In the genomic region with DNA sequence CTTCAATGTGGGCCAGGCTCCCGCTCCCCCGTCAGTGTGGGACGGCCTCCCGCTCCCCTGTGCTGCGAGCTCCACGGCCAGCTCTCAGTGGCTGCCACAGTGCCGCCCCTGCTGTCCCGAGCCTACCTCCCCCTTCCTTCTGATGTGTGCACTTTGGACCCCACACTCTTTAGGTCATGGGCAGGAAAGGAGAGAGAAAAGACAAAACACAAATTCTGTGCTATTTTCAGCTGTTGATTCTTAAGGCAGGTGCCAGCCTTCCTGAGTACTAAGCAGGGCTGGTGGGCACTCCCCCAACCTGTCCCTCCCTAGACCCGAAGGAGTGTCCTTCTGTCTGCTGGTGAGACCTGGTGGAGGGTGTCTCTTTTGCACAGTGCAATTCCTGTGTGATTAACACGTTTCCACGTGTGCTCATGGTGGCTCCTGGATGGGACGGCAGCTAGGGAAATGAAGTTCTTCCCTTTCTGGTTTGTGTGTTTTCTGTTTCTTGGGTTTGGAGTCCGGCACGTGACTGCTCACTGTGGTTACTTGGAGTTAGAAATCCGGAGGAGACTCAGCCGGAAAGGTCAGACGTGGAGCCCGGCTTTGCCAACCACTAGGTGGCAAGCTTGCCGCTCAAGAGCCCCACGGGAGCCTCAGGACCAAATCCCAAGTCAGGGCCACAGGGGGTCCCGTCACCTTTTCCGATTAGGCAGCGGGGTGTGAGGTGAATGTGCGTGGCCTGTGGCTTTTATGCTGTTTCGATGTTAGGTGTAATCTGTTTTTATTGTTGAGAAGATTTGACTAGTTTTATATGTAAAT, we compare ENCODE assay signal across 8 cellular contexts.
DNase-seq lines count a peak whose midpoint lies in the region; ATAC-seq, FAIRE-seq and TF ChIP-seq lines count a peak whose summit lies in the region.
"Not testable (repeated sequence)": the region's sequence is repeated elsewhere in the genome, so short reads cannot be mapped to it uniquely, and the experiment has no call there.

No MANE protein-coding gene starts in this region.

- H3F3A ChIP-seq in neural cell (ENCODE audit: insufficient read depth, low read length, poor library complexity, severe bottlenecking): not testable (repeated sequence)

- intact Hi-C loops in CD4-positive, alpha-beta T cell (cut with DNase I, micrococcal nuclease): loop anchor here in 1 of 2 experiments (10.0 kb wide), 1 partner anchor 140 kb away; no protein-coding TSS in a partner anchor
- intact Hi-C loops in activated CD4-positive, alpha-beta T cell treated with anti-CD3 and anti-CD28 coated beads for 36 hours (cut with DNase I, micrococcal nuclease); left ventricle myocardium superior (cut with micrococcal nuclease): not testable (repeated sequence)
- intact Hi-C loops in mammary epithelial cell (cut with micrococcal nuclease): loop anchor here (5.0 kb wide), 1 partner anchor 142 kb away; no protein-coding TSS in a partner anchor

- H3K27me3 Mint-ChIP-seq in CD4-positive, alpha-beta T cell; activated CD4-positive, alpha-beta T cell treated with anti-CD3 and anti-CD28 coated beads for 36 hours; stimulated activated naive CD8-positive, alpha-beta T cell treated with anti-CD3 and anti-CD28 coated beads, Interleukin-15, amount 100 ng/mL, for 72 hours: not testable (repeated sequence)

- H3K4me2 ChIP-seq in mammary epithelial cell (ENCODE audit: insufficient read depth, low read depth, low read length); neural cell (ENCODE audit: low read length): not testable (repeated sequence)

- FAIRE-seq in H54 (lab: Jason Lieb, UNC): not testable (repeated sequence)

- DNase-seq in CD4-positive, alpha-beta T cell: not testable (repeated sequence)
- DNase-seq in H54 (ENCODE audit: insufficient read length, low spot score) (peak; percentile 34), NCI-H2196 (lab: John Stamatoyannopoulos, UW; ENCODE audit: unreplicated experiment) (peak; percentile 25), mammary epithelial cell (peak; percentile 26), left ventricle myocardium superior (peak; percentile 63)
- peak; percentile 79 for DNase-seq in activated CD4-positive, alpha-beta T cell treated with anti-CD3 and anti-CD28 coated beads for 36 hours
- DNase-seq in stimulated activated naive CD8-positive, alpha-beta T cell treated with anti-CD3 and anti-CD28 coated beads, Interleukin-15, amount 100 ng/mL, for 72 hours: peak; percentile 22 to 49

- CTCF ChIA-PET in CD4-positive, alpha-beta T cell (lab: Charles Lee); mammary epithelial cell (lab: Charles Lee; ENCODE audit: low non-redundant PET): not testable (repeated sequence)
- CTCF ChIA-PET in activated CD4-positive, alpha-beta T cell treated with anti-CD3 and anti-CD28 coated beads for 36 hours (lab: Charles Lee): interaction anchor here (0.6 to 1.0 kb wide), 4 partner anchors 18 to 1359 kb away, joined by 3 to 5 read pairs (median 3); no protein-coding TSS in a partner anchor

- not testable (repeated sequence) for H3K4me3 ChIP-seq in mammary epithelial cell (replicated peaks in 1 of 3; ENCODE audit: insufficient read depth in 1 of 3, low read depth in 2 of 3, low read length in 3 of 3); neural cell (ENCODE audit: low read length)

- peaks cover 78% of the 10 kb centered on the region for H3K36me3 Mint-ChIP-seq in CD4-positive, alpha-beta T cell (ENCODE audit: low read depth)
- H3K36me3 Mint-ChIP-seq in activated CD4-positive, alpha-beta T cell treated with anti-CD3 and anti-CD28 coated beads for 36 hours (ENCODE audit: low read depth): peaks cover 48% of the 10 kb centered on the region

- not testable (repeated sequence) for H3K9me2 ChIP-seq in neural cell (ENCODE audit: insufficient read depth, low read length)

- H3K36me3 ChIP-seq in mammary epithelial cell (ENCODE audit: insufficient read depth, low read length); neural cell (ENCODE audit: insufficient read depth, low read length): not testable (repeated sequence)

- not testable (repeated sequence) for TF ChIP-seq POLR2A in H54 (IDR thresholded peaks at IDR 0.05; ENCODE audit: low read depth, low read length)

- peak; percentile 50 for ATAC-seq in CD4-positive, alpha-beta T cell (ENCODE audit: poor library complexity)
- peak; percentile 61 for ATAC-seq in activated CD4-positive, alpha-beta T cell treated with anti-CD3 and anti-CD28 coated beads for 36 hours
- peak; percentile 84 for ATAC-seq in left ventricle myocardium superior
- peak; percentile 72 for ATAC-seq in stimulated activated naive CD8-positive, alpha-beta T cell treated with anti-CD3 and anti-CD28 coated beads, Interleukin-15, amount 100 ng/mL, for 72 hours

- H3K9ac ChIP-seq in mammary epithelial cell (ENCODE audit: insufficient read depth, low read length); neural cell (ENCODE audit: low read length): not testable (repeated sequence)

- H3K9me3 Mint-ChIP-seq in CD4-positive, alpha-beta T cell; activated CD4-positive, alpha-beta T cell treated with anti-CD3 and anti-CD28 coated beads for 36 hours (ENCODE audit: low read depth); stimulated activated naive CD8-positive, alpha-beta T cell treated with anti-CD3 and anti-CD28 coated beads, Interleukin-15, amount 100 ng/mL, for 72 hours: not testable (repeated sequence)

- in situ Hi-C loops in mammary epithelial cell (cut with MboI; ENCODE audit: low sequenced_read_pairs in 2 of 2): loop anchor here in 1 of 2 donors (25.0 kb wide), 1 partner anchor 922 kb away; the partner anchor contains the start of gene TLCD3B

- H3K4me1 Mint-ChIP-seq in CD4-positive, alpha-beta T cell (ENCODE audit: low read depth): peaks cover 37% of the 10 kb centered on the region
- peaks cover 61% of the 10 kb centered on the region for H3K4me1 Mint-ChIP-seq in activated CD4-positive, alpha-beta T cell treated with anti-CD3 and anti-CD28 coated beads for 36 hours
- peaks cover 62% of the 10 kb centered on the region for H3K4me1 Mint-ChIP-seq in stimulated activated naive CD8-positive, alpha-beta T cell treated with anti-CD3 and anti-CD28 coated beads, Interleukin-15, amount 100 ng/mL, for 72 hours

- not testable (repeated sequence) for TF ChIP-seq EP300 in neural cell (conservative IDR thresholded peaks at IDR 0.05; ENCODE audit: poor library complexity, severe bottlenecking)

- not testable (repeated sequence) for H4K20me1 ChIP-seq in mammary epithelial cell (ENCODE audit: insufficient read depth, low read length); neural cell (ENCODE audit: insufficient read depth)

- WGBS in mammary epithelial cell (ENCODE audit: low coverage, missing lambda C conversion rate): 30% methylated on average over 23 of the region's 25 CpGs

- H3K4me3 Mint-ChIP-seq in CD4-positive, alpha-beta T cell: not testable (repeated sequence)
- H3K4me3 Mint-ChIP-seq in activated CD4-positive, alpha-beta T cell treated with anti-CD3 and anti-CD28 coated beads for 36 hours: peak overlapping the region; percentile 18
- H3K4me3 Mint-ChIP-seq in stimulated activated naive CD8-positive, alpha-beta T cell treated with anti-CD3 and anti-CD28 coated beads, Interleukin-15, amount 100 ng/mL, for 72 hours: peak overlapping the region; percentile 55 to 60

- H3K27ac Mint-ChIP-seq in CD4-positive, alpha-beta T cell: peak overlapping the region; percentile 62
- peak overlapping the region; percentile 91 for H3K27ac Mint-ChIP-seq in activated CD4-positive, alpha-beta T cell treated with anti-CD3 and anti-CD28 coated beads for 36 hours
- H3K27ac Mint-ChIP-seq in stimulated activated naive CD8-positive, alpha-beta T cell treated with anti-CD3 and anti-CD28 coated beads, Interleukin-15, amount 100 ng/mL, for 72 hours: peak overlapping the region in 1 of 2 donors; percentile 91

- H3K9me3 ChIP-seq in CD4-positive, alpha-beta T cell (ENCODE audit: control insufficient read depth, low read length); mammary epithelial cell (replicated peaks; ENCODE audit: insufficient read depth, low read length); neural cell (ENCODE audit: low read length): not testable (repeated sequence)

- not testable (repeated sequence) for H3K27me3 ChIP-seq in CD4-positive, alpha-beta T cell (ENCODE audit: control insufficient read depth, insufficient read depth, low read length); mammary epithelial cell (ENCODE audit: insufficient read depth, low read length); neural cell (ENCODE audit: insufficient read depth, low read depth, low read length)

- peak; percentile 60 for TF ChIP-seq RAD21 in neural cell (conservative IDR thresholded peaks at IDR 0.05)

- H2AFZ ChIP-seq in mammary epithelial cell (ENCODE audit: low read depth, low read length): peak overlapping the region; percentile 64
- H2AFZ ChIP-seq in neural cell (ENCODE audit: low read depth, low read length): not testable (repeated sequence)

- H3K79me2 ChIP-seq in mammary epithelial cell (ENCODE audit: insufficient read depth, low read length); neural cell (replicated peaks; ENCODE audit: insufficient read depth, low read length): not testable (repeated sequence)

- not testable (repeated sequence) for H3K4me1 ChIP-seq in mammary epithelial cell (ENCODE audit: insufficient read depth, low read length)

- not testable (repeated sequence) for H3K27ac ChIP-seq in CD4-positive, alpha-beta T cell (ENCODE audit: low read depth, low read length); mammary epithelial cell (ENCODE audit: insufficient read depth, low read depth, low read length); neural cell (ENCODE audit: low read length)

- dilution Hi-C loops in mammary epithelial cell (cut with HindIII; ENCODE audit: low sequenced_read_pairs): not testable (repeated sequence)

- not testable (repeated sequence) for BruUV-seq in mammary epithelial cell (replicated peaks; lab: Mats Ljungman, UMichigan)

- POLR2A ChIA-PET in CD4-positive, alpha-beta T cell (lab: Charles Lee): not testable (repeated sequence)
- POLR2A ChIA-PET in activated CD4-positive, alpha-beta T cell treated with anti-CD3 and anti-CD28 coated beads for 36 hours (lab: Charles Lee): interaction anchor here (0.8 to 1.2 kb wide), 2 partner anchors 21 to 94 kb away, joined by 3 read pairs; no protein-coding TSS in a partner anchor

- peak; percentile 76 for TF ChIP-seq CTCF in CD4-positive, alpha-beta T cell (IDR thresholded peaks at IDR 0.05)
- TF ChIP-seq CTCF in mammary epithelial cell (conservative IDR thresholded peaks at IDR 0.05 in 1 of 2, IDR thresholded peaks at IDR 0.05 in 1 of 2; ENCODE audit: extremely low read depth in 1 of 2, insufficient read depth in 1 of 2, low read depth in 1 of 2, low read length in 2 of 2) (peak; percentile 53 to 71), neural cell (IDR thresholded peaks at IDR 0.05; ENCODE audit: poor library complexity, severe bottlenecking) (peak; percentile 64)

TF ChIP-seq in neural cell, 6 proteins besides CTCF, POLR2A, EP300 and RAD21:
- TF ChIP-seq SMC3 (conservative IDR thresholded peaks at IDR 0.05; ENCODE audit: poor library complexity): peak; percentile 68
